Comparison of ENCODE assay signal across 14 cellular contexts in the genomic region with DNA sequence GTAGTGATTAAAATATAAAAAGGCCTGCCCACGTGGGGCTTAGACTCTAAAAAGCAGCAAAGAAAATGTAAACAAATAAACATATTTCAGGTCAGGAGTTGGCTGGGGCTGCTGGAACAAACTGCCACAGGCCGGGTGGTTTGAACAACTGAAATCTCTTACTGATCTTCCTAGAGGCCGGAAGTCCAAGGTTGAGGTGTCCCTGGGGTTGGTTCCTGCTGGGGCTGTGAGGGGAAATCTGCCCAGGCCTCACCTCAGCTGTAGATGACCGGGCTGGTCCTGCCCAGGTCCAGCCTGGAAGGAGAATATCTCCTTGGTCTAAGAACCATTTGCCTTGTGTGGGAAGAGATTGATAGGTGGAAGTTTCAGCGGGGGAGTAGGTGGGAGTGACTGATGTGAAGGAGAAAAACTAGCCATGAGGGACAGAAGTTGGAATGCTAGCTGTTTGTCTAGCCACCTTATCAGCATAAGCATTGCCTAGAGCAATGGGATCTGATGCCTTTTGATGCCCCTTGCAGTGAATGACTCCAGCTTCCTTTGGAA.
DNase-seq lines count a peak whose midpoint lies in the region; ATAC-seq and TF ChIP-seq lines count a peak whose summit lies in the region.
"Had no signal": no experiment of that assay in that cellular context is flagged by ENCODE, and none has a peak within 500 bp of the region (broad histone marks: within the 10 kb centered on the region; RNA-seq: fewer than 3 reads in every experiment).

No MANE protein-coding gene starts in this region.

- H3K4me3 ChIP-seq in HUES6 (ENCODE audit: low read depth, low read length) = no peak overlapping the region; the same call in 1 of the 2 replicates
- H3K4me3 ChIP-seq in endodermal cell (ENCODE audit: low read length) = peak overlapping the region; percentile 73
- H3K4me3 ChIP-seq: BLaER1 treated with 17β-estradiol and CSF1 and Interleukin-3, amounts not matched to agents 10 nM and 100 nM; GM12878 had no signal

- H3K9me3 ChIP-seq in HUES6 (ENCODE audit: control insufficient read depth, insufficient read depth, low read depth, low read length) (no peaks in the 10 kb centered on the region), endodermal cell (ENCODE audit: control insufficient read depth, low read length) (no peaks in the 10 kb centered on the region)
- H3K9me3 ChIP-seq: BLaER1 treated with 17β-estradiol and CSF1 and Interleukin-3, amounts not matched to agents 10 nM and 100 nM had no signal

- no peaks in the 10 kb centered on the region for H3K27me3 Mint-ChIP-seq in endodermal cell (ENCODE audit: insufficient read depth)

- peak overlapping the region; percentile 20; the same call in 1 of the 2 replicates for H3K27ac ChIP-seq in HUES6 (ENCODE audit: low read depth, low read length)
- no peak overlapping the region for H3K27ac ChIP-seq in endodermal cell (ENCODE audit: low read depth, low read length)
- H3K27ac ChIP-seq: BLaER1 treated with 17β-estradiol and CSF1 and Interleukin-3, amounts not matched to agents 10 nM and 100 nM had no signal

- H3K4me1 ChIP-seq in HUES6 (ENCODE audit: control insufficient read depth, insufficient read depth, low read length) = peaks cover 19% of the 10 kb centered on the region
- H3K4me1 ChIP-seq in endodermal cell (ENCODE audit: control insufficient read depth, insufficient read depth, low read length) = no peaks in the 10 kb centered on the region

- H3K36me3 ChIP-seq in HUES6 (ENCODE audit: control insufficient read depth, insufficient read depth, low read length) = peaks cover 19% of the 10 kb centered on the region; the same call in 1 of the 2 replicates
- H3K36me3 ChIP-seq in endodermal cell (ENCODE audit: control insufficient read depth, insufficient read depth, low read length) = peaks cover 27% of the 10 kb centered on the region
- H3K36me3 ChIP-seq: BLaER1 treated with 17β-estradiol and CSF1 and Interleukin-3, amounts not matched to agents 10 nM and 100 nM had no signal

- H3K4me3 Mint-ChIP-seq in endodermal cell = no peak overlapping the region
- H3K4me3 Mint-ChIP-seq: B cell; CD8-positive, alpha-beta T cell; H9 had no signal

- H3K4me1 Mint-ChIP-seq in endodermal cell = peaks cover 6% of the 10 kb centered on the region
- H3K4me1 Mint-ChIP-seq: B cell, H9 had no signal

- no peak overlapping the region for H3K27ac Mint-ChIP-seq in endodermal cell
- H3K27ac Mint-ChIP-seq: B cell; CD8-positive, alpha-beta T cell had no signal

- no peak overlapping the region for H3K9ac ChIP-seq in HUES6 (ENCODE audit: low read length)
- H3K9ac ChIP-seq in endodermal cell (ENCODE audit: extremely low read depth, low read length, poor library complexity, severe bottlenecking) = no peak overlapping the region
- H3K9ac ChIP-seq: BLaER1 treated with 17β-estradiol and CSF1 and Interleukin-3, amounts not matched to agents 10 nM and 100 nM had no signal

- H3K9me3 Mint-ChIP-seq in endodermal cell = no peaks in the 10 kb centered on the region
- H3K9me3 Mint-ChIP-seq: CD8-positive, alpha-beta T cell had no signal

- DNase-seq in ELF-1 (ENCODE audit: low read depth, low spot score) = peak; percentile 67
- peak; percentile 63 for DNase-seq in endodermal cell
- peak; percentile 15 for DNase-seq in ureter (ENCODE audit: low spot score)
- DNase-seq: Calu3; CD8-positive, alpha-beta T cell; DMS79 treated with DMSO at 0.1 percent for 48 hours; GOT3; H9 had no signal

- H3K27me3 ChIP-seq in HUES6 (ENCODE audit: control insufficient read depth, insufficient read depth, low read length) (no peaks in the 10 kb centered on the region), endodermal cell (ENCODE audit: control insufficient read depth, insufficient read depth, low read length, poor library complexity, severe bottlenecking) (no peaks in the 10 kb centered on the region)
- H3K27me3 ChIP-seq: BLaER1 treated with 17β-estradiol and CSF1 and Interleukin-3, amounts not matched to agents 10 nM and 100 nM had no signal

- WGBS in endodermal cell (ENCODE audit: insufficient coverage in 1 of 2, insufficient read length in 1 of 2), 2 experiments = 90 to 95% methylated on average over 3 to 5 of the region's 5 CpGs

- TF ChIP-seq CTCF in endodermal cell (conservative IDR thresholded peaks at IDR 0.05) = no peak

- ATAC-seq in GM19463 (IDR thresholded peaks at IDR 0.05; ENCODE audit: unreplicated experiment) = no peak
- no peak for ATAC-seq in GM18498 (IDR thresholded peaks at IDR 0.05; ENCODE audit: unreplicated experiment)
- ATAC-seq: CD8-positive, alpha-beta T cell; GM12878 had no signal

- no peaks in the 10 kb centered on the region for H3K36me3 Mint-ChIP-seq in endodermal cell (ENCODE audit: low read depth)
- H3K36me3 Mint-ChIP-seq: CD8-positive, alpha-beta T cell had no signal

Comparison
In these comparisons a context has a peak if more than half of its experiments do, and no peak if none do; other contexts are left out.
1. DNase-seq: peak in every context shown above with its lines; median percentile 67 in ELF-1; 63 in endodermal cell; 15 in ureter.